Comparison of ENCODE assay signal across 8 cellular contexts in the genomic region with DNA sequence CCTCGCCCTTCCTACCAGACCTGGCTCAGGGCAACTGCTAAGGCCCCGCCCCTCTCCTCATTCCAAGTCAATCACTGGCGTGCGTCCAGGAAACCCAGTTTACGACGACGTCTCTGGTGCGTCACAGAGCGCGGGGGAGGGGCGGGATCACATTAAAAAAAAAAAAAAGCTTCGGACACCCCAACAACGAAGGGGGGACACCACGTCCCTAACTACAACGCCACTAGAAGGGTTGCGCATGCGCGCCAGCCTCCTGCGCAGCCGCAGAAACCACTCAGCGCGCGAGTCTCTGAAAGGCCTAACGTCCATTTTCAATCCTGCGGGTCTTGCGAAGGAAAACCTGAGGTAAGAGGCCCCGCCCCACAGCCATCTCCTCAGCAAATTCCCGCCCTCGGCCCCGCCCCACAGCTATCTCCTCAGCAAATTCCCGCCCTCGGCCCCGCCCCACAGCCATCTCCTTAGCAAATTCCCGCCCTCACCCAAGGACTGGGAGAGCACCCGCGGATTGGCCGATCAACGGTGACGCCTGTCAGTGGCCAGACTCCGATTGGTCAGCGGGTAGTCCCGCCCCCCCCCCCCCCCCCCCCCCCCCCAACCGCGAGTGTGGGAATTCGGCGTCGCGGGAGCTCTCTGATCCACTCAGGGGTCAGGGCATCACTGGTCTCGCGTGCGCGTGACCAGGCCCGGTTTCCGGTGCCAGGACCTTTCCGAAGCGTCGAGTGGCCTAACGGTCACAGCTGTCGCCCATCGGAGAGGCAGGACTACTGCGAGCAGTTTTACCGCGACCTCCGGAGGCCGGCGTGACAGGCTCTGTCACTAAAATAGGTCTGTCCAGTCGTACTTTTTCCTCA. TPM values are rescaled to one million over a fixed set of nuclear protein-coding genes. Genes with fewer than 3 reads are reported as not detected.
DNase-seq lines count a peak whose midpoint lies in the region; ATAC-seq and TF ChIP-seq lines count a peak whose summit lies in the region.

A gene with protein sequence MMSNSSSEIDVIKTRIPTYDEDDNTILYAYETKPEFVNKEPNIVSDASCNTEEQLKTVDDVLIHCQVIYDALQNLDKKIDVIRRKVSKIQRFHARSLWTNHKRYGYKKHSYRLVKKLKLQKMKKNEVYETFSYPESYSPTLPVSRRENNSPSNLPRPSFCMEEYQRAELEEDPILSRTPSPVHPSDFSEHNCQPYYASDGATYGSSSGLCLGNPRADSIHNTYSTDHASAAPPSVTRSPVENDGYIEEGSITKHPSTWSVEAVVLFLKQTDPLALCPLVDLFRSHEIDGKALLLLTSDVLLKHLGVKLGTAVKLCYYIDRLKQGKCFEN (plus strand): TSS at position 638 of the 851 bp plus-strand sequence. CDS start 6,694 bp downstream, outside the sequence.

- peaks cover 45% of the 10 kb centered on the region for H3K27me3 Mint-ChIP-seq in activated T-cell treated with anti-CD3 and anti-CD28 coated beads, Interleukin-2, amount 50 U/mL, for 24 hours

- peak; percentile 83 for ATAC-seq in GM19324 (IDR thresholded peaks at IDR 0.05; ENCODE audit: low FRiP score, unreplicated experiment)
- peak; percentile 73 for ATAC-seq in HG03571 (IDR thresholded peaks at IDR 0.05; ENCODE audit: unreplicated experiment)

- no peak for TF ChIP-seq CTCF in epithelial cell of proximal tubule (conservative IDR thresholded peaks at IDR 0.05; ENCODE audit: low read depth, low read length)

- H3K4me1 Mint-ChIP-seq in activated T-cell treated with anti-CD3 and anti-CD28 coated beads, Interleukin-2, amount 50 U/mL, for 24 hours (ENCODE audit: low read depth): peaks cover 39% of the 10 kb centered on the region

- peak within 1 kb of the TSS; percentile 78 for H3K4me3 ChIP-seq in epithelial cell of proximal tubule (ENCODE audit: low read depth, low read length)

- no peaks in the 10 kb centered on the region for H3K9me3 Mint-ChIP-seq in activated T-cell treated with anti-CD3 and anti-CD28 coated beads, Interleukin-2, amount 50 U/mL, for 24 hours

- peak within 1 kb of the TSS; percentile 77 for H3K4me3 Mint-ChIP-seq in activated T-cell treated with anti-CD3 and anti-CD28 coated beads, Interleukin-2, amount 50 U/mL, for 24 hours

- no peaks in the 10 kb centered on the region for H3K36me3 Mint-ChIP-seq in activated T-cell treated with anti-CD3 and anti-CD28 coated beads, Interleukin-2, amount 50 U/mL, for 24 hours (ENCODE audit: low read depth)

- DNase-seq in AG08395 (ENCODE audit: low spot score): peak; percentile 92
- peak; percentile 85 for DNase-seq in NOMO-1 treated with dmso at 0.1 percent for 144 hours (lab: John Stamatoyannopoulos, UW; ENCODE audit: unreplicated experiment)
- DNase-seq in activated T-cell treated with anti-CD3 and anti-CD28 coated beads, Interleukin-2, amount 50 U/mL, for 24 hours: peak; percentile 87
- DNase-seq in epithelial cell of proximal tubule (ENCODE audit: low read depth): peak; percentile 69
- DNase-seq in middle frontal gyrus (ENCODE audit: extremely low spot score, low spot score): peak; percentile 82
- DNase-seq in stimulated activated CD8-positive, alpha-beta memory T cell treated with anti-CD3 and anti-CD28 coated beads, Interleukin-15, amount 100 ng/mL, for 4 hours (ENCODE audit: low read depth in 2 of 2): peak; percentile 71 to 86

- H3K27ac Mint-ChIP-seq in activated T-cell treated with anti-CD3 and anti-CD28 coated beads, Interleukin-2, amount 50 U/mL, for 24 hours: peak within 1 kb of the TSS; percentile 86

RNA-seq across cellular contexts. Expression of the gene that starts here (rescaled TPM):
- 4.4 and 6.8 TPM in 2 replicates for total RNA-seq in epithelial cell of proximal tubule

Comparison
In these comparisons a context has a peak if more than half of its experiments do, and no peak if none do; other contexts are left out.
1. Peak in every context shown above with its lines: DNase-seq, ATAC-seq and H3K4me3 ChIP-seq.